ENCODE assay signal across 1 cellular context in genomic region chr1:18913065-18913502, GRCh38.
TF ChIP-seq lines count a peak whose summit lies in the region.

No MANE protein-coding gene starts in this region.

TF ChIP-seq in HepG2, 621 proteins besides CTCF, POLR2A, EP300 and RAD21 (continued from another document):
- TF ChIP-seq ZBTB49 (CRISPR knock-in tag; IDR thresholded peaks at IDR 0.05; ENCODE audit: borderline replicate concordance), result no peak
- peak; percentile 19; the same call in 1 of the 2 replicates for TF ChIP-seq FOSL2 (CRISPR knock-in tag; IDR thresholded peaks at IDR 0.05)
- no peak for TF ChIP-seq JUNB (CRISPR knock-in tag; IDR thresholded peaks at IDR 0.05; ENCODE audit: borderline replicate concordance)
- TF ChIP-seq ZNF230 (CRISPR knock-in tag; IDR thresholded peaks at IDR 0.05), result no peak
- TF ChIP-seq NFIB (CRISPR knock-in tag; IDR thresholded peaks at IDR 0.05; ENCODE audit: borderline replicate concordance), result no peak
- TF ChIP-seq ZBTB21 (CRISPR knock-in tag; IDR thresholded peaks at IDR 0.05), result no peak
- no peak for TF ChIP-seq SMYD3 (CRISPR knock-in tag; IDR thresholded peaks at IDR 0.05)
- no peak for TF ChIP-seq ZBTB4 (CRISPR knock-in tag; IDR thresholded peaks at IDR 0.05; ENCODE audit: borderline replicate concordance)
- TF ChIP-seq ZC3H13 (CRISPR knock-in tag; IDR thresholded peaks at IDR 0.05), result no peak
- no peak for TF ChIP-seq AGO1 (IDR thresholded peaks at IDR 0.05; ENCODE audit: low read depth, low read length, poor library complexity, severe bottlenecking)
- TF ChIP-seq AGO2 (optimal IDR thresholded peaks at IDR 0.05; ENCODE audit: low read depth, low read length), result no peak
- no peak for TF ChIP-seq ZSCAN25 (CRISPR knock-in tag; IDR thresholded peaks at IDR 0.05)
- no peak for TF ChIP-seq ZNF362 (CRISPR knock-in tag; IDR thresholded peaks at IDR 0.05; ENCODE audit: borderline replicate concordance)
- TF ChIP-seq ZNF512 (CRISPR knock-in tag; IDR thresholded peaks at IDR 0.05), result no peak
- no peak for TF ChIP-seq MAFF (IDR thresholded peaks at IDR 0.05; ENCODE audit: low read depth, low read length)
- no peak for TF ChIP-seq ZNF446 (CRISPR knock-in tag; IDR thresholded peaks at IDR 0.05)
- no peak for TF ChIP-seq TCF12 (IDR thresholded peaks at IDR 0.05)
- no peak for TF ChIP-seq TCF12 (CRISPR knock-in tag; IDR thresholded peaks at IDR 0.05)
- no peak for TF ChIP-seq FOXP1 (IDR thresholded peaks at IDR 0.05)
- TF ChIP-seq FOXP1 (CRISPR knock-in tag; IDR thresholded peaks at IDR 0.05), result no peak
- no peak for TF ChIP-seq GABPA (IDR thresholded peaks at IDR 0.05; ENCODE audit: low read depth, low read length)
- TF ChIP-seq GABPA (CRISPR knock-in tag; IDR thresholded peaks at IDR 0.05; ENCODE audit: low read depth), result no peak
- TF ChIP-seq ZNF24 (IDR thresholded peaks at IDR 0.05), result no peak
- peak; percentile 65; the same call in 1 of the 2 replicates for TF ChIP-seq ZNF350 (CRISPR knock-in tag; IDR thresholded peaks at IDR 0.05; ENCODE audit: borderline replicate concordance, low read depth)
- no peak for TF ChIP-seq PHB2 (IDR thresholded peaks at IDR 0.05; ENCODE audit: partially characterized antibody)
- no peak for TF ChIP-seq DR1 (CRISPR knock-in tag; IDR thresholded peaks at IDR 0.05)
- no peak for TF ChIP-seq SNAI1 (CRISPR knock-in tag; IDR thresholded peaks at IDR 0.05; ENCODE audit: borderline replicate concordance)
- no peak; the same call in 1 of the 2 replicates for TF ChIP-seq ZNF274 (CRISPR knock-in tag; IDR thresholded peaks at IDR 0.05)
- no peak for TF ChIP-seq NR2F1 (CRISPR knock-in tag; IDR thresholded peaks at IDR 0.05)
- no peak for TF ChIP-seq ZNF136 (CRISPR knock-in tag; IDR thresholded peaks at IDR 0.05; ENCODE audit: low read depth)
- TF ChIP-seq BCL6 (CRISPR knock-in tag; IDR thresholded peaks at IDR 0.05), result no peak
- no peak for TF ChIP-seq ELF3 (CRISPR knock-in tag; IDR thresholded peaks at IDR 0.05)
- no peak for TF ChIP-seq CBFB (CRISPR knock-in tag; IDR thresholded peaks at IDR 0.05)
- TF ChIP-seq ZNF282 (IDR thresholded peaks at IDR 0.05; ENCODE audit: partially characterized antibody), result no peak
- TF ChIP-seq KDM4B (CRISPR knock-in tag; IDR thresholded peaks at IDR 0.05), result no peak
